26 cellular contexts compared by ENCODE assay signal in genomic region chr14:31727797-31728196, GRCh38.
"Had no signal": no experiment of that assay in that cellular context is flagged by ENCODE, and none has a peak within 500 bp of the region (broad histone marks: within the 10 kb centered on the region; RNA-seq: fewer than 3 reads in every experiment).

No MANE protein-coding gene starts in this region.

- DNase-seq: naive thymus-derived CD4-positive, alpha-beta T cell; natural killer cell; nephron progenitor cell; nucleus accumbens; posterior cingulate gyrus; psoas muscle; right cardiac atrium; stimulated activated CD4-positive, alpha-beta T cell treated with anti-CD3 and anti-CD28 coated beads, Interleukin-15, amount 100 ng/mL, for 24 hours; stimulated activated CD4-positive, alpha-beta T cell treated with anti-CD3 and anti-CD28 coated beads, Interleukin-2, amount 100 ng/mL, for 24 hours; stimulated activated CD4-positive, alpha-beta T cell treated with anti-CD3 and anti-CD28 coated beads, Interleukin-2, amount 100 ng/mL, for 48 hours; stimulated activated CD4-positive, alpha-beta T cell treated with anti-CD3 and anti-CD28 coated beads, Interleukin-4, amount 100 ng/mL, for 24 hours; stimulated activated naive B cell treated with anti-CD40 and anti-IgM and Interleukin-4, amounts not matched to agents 10 μg/mL and 1 μg/mL and 100 μg/mL, for 72 hours; stimulated activated naive CD4-positive, alpha-beta T cell treated with Interleukin-2 at 50 U/mL for 16 hours; stomach; thyroid gland; trophoblast cell; upper lobe of left lung had no signal

- H3K9me3 ChIP-seq: neutrophil, thyroid gland, vagina had no signal

- H3K9ac ChIP-seq: parathyroid adenoma had no signal

- H3K36me3 ChIP-seq: neutrophil, thoracic aorta, thyroid gland had no signal

- FAIRE-seq: urothelium cell line had no signal

- H3K4me3 ChIP-seq: psoas muscle, skin epidermis, stomach, thoracic aorta, thyroid gland, tibial nerve, upper lobe of left lung, vagina had no signal

- H3K27me3 ChIP-seq: neutrophil, stomach, thyroid gland, tibial nerve, upper lobe of left lung, vagina had no signal

- H3K79me2 ChIP-seq: parathyroid adenoma had no signal

- ATAC-seq: naive thymus-derived CD4-positive, alpha-beta T cell; natural killer cell; psoas muscle; right cardiac atrium; sciatic nerve; stimulated activated effector memory CD8-positive, alpha-beta T cell treated with anti-CD3 and anti-CD28 coated beads, Interleukin-12 subunit alpha, Interleukin-12 subunit beta, amount 100 ng/mL, for 72 hours; stimulated activated naive B cell treated with anti-CD40 and anti-IgM and Interleukin-4, amounts not matched to agents 10 μg/mL and 1 μg/mL and 100 μg/mL, for 72 hours had no signal

- H2AFZ ChIP-seq: parathyroid adenoma had no signal

- H3K27ac ChIP-seq: neutrophil, parathyroid adenoma, psoas muscle, skin epidermis, stomach, thoracic aorta, thyroid gland, tibial nerve, upper lobe of left lung, vagina had no signal

- H3K4me1 ChIP-seq: parathyroid adenoma, psoas muscle, stomach, thyroid gland, tibial nerve, upper lobe of left lung, vagina had no signal
